In the genomic region with DNA sequence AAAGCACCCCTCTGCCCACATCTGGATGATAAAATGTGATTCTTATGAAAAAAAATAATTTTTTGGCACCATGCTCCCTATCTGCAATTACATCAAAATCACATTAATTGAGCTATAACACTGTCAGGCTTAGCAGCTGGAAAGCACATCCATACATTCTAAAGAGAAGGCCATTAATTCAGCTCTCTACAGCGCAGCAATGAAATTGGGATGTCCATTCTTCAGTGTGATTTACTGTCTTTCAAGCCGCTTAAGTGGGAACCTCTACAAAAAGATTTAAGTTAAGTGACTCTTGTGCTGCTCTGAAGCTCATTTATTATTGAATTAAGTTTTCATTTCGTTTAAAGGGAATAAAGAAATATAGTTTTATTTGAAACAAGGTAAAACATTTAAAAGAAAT, we compare ENCODE assay signal across 18 cellular contexts.
"Had no signal": no experiment of that assay in that cellular context is flagged by ENCODE, and none has a peak within 500 bp of the region (broad histone marks: within the 10 kb centered on the region; RNA-seq: fewer than 3 reads in every experiment).

No MANE protein-coding gene starts in this region.

- H3K27me3 ChIP-seq: body of pancreas, esophagus squamous epithelium, spleen, tibial nerve had no signal

- H3K27ac ChIP-seq: body of pancreas, esophagus squamous epithelium, heart right ventricle, left ventricle myocardium inferior, tibial nerve had no signal

- DNase-seq: activated CD4-positive, alpha-beta T cell treated with anti-CD3 and anti-CD28 coated beads for 36 hours; activated CD4-positive, alpha-beta T cell treated with anti-CD3 and anti-CD28 coated beads, Interleukin-2, amount 50 U/mL, for 48 hours; activated naive CD4-positive, alpha-beta T cell; activated naive CD8-positive, alpha-beta T cell treated with anti-CD3 and anti-CD28 coated beads, Interleukin-2, amount 10 ng/mL, durations not matched to agents 7 days and 5 days; activated T-cell treated with anti-CD3 and anti-CD28 coated beads for 4 hours; amygdala; body of pancreas; effector memory CD8-positive, alpha-beta T cell; esophagus squamous epithelium; heart right ventricle; left ventricle myocardium inferior; mammary epithelial cell; retina; spleen; stimulated activated CD4-positive, alpha-beta T cell treated with anti-CD3 and anti-CD28 coated beads, Interleukin-4, amount 100 ng/mL, for 4 hours; stimulated activated naive CD8-positive, alpha-beta T cell treated with anti-CD3 and anti-CD28 coated beads, Interleukin-15, Interleukin-2, amounts not matched to agents 100 U/mL and 50 U/mL, for 24 hours had no signal

- H3K36me3 Mint-ChIP-seq: activated naive CD8-positive, alpha-beta T cell treated with anti-CD3 and anti-CD28 coated beads, Interleukin-2, amount 10 ng/mL, durations not matched to agents 7 days and 5 days had no signal

- H3K4me1 Mint-ChIP-seq: activated CD4-positive, alpha-beta T cell treated with anti-CD3 and anti-CD28 coated beads for 36 hours; activated naive CD8-positive, alpha-beta T cell treated with anti-CD3 and anti-CD28 coated beads, Interleukin-2, amount 10 ng/mL, durations not matched to agents 7 days and 5 days had no signal

- H3K9me3 ChIP-seq: body of pancreas, esophagus squamous epithelium, heart right ventricle, left ventricle myocardium inferior, spleen, tibial nerve had no signal

- H3K9me3 Mint-ChIP-seq: activated naive CD8-positive, alpha-beta T cell treated with anti-CD3 and anti-CD28 coated beads, Interleukin-2, amount 10 ng/mL, durations not matched to agents 7 days and 5 days; effector memory CD8-positive, alpha-beta T cell; neural crest cell had no signal

- H3K36me3 ChIP-seq: esophagus squamous epithelium, left ventricle myocardium inferior, spleen, tibial nerve had no signal

- H3K27ac Mint-ChIP-seq: activated CD4-positive, alpha-beta T cell treated with anti-CD3 and anti-CD28 coated beads for 36 hours; activated naive CD8-positive, alpha-beta T cell treated with anti-CD3 and anti-CD28 coated beads, Interleukin-2, amount 10 ng/mL, durations not matched to agents 7 days and 5 days; effector memory CD8-positive, alpha-beta T cell had no signal

- H3K4me1 ChIP-seq: body of pancreas, esophagus squamous epithelium had no signal

- H3K4me3 Mint-ChIP-seq: activated CD4-positive, alpha-beta T cell treated with anti-CD3 and anti-CD28 coated beads for 36 hours; activated naive CD8-positive, alpha-beta T cell treated with anti-CD3 and anti-CD28 coated beads, Interleukin-2, amount 10 ng/mL, durations not matched to agents 7 days and 5 days; effector memory CD8-positive, alpha-beta T cell; neural crest cell had no signal

- H3K4me3 ChIP-seq: body of pancreas, esophagus squamous epithelium, heart right ventricle, left ventricle myocardium inferior, spleen, tibial nerve had no signal

- ATAC-seq: activated CD4-positive, alpha-beta T cell treated with anti-CD3 and anti-CD28 coated beads for 36 hours; body of pancreas; effector memory CD8-positive, alpha-beta T cell; heart right ventricle; stimulated activated naive CD8-positive, alpha-beta T cell treated with anti-CD3 and anti-CD28 coated beads, Interleukin-15, Interleukin-2, amounts not matched to agents 100 U/mL and 50 U/mL, for 24 hours had no signal
